Comparison of ENCODE assay signal across 1 cellular context in the genomic region with DNA sequence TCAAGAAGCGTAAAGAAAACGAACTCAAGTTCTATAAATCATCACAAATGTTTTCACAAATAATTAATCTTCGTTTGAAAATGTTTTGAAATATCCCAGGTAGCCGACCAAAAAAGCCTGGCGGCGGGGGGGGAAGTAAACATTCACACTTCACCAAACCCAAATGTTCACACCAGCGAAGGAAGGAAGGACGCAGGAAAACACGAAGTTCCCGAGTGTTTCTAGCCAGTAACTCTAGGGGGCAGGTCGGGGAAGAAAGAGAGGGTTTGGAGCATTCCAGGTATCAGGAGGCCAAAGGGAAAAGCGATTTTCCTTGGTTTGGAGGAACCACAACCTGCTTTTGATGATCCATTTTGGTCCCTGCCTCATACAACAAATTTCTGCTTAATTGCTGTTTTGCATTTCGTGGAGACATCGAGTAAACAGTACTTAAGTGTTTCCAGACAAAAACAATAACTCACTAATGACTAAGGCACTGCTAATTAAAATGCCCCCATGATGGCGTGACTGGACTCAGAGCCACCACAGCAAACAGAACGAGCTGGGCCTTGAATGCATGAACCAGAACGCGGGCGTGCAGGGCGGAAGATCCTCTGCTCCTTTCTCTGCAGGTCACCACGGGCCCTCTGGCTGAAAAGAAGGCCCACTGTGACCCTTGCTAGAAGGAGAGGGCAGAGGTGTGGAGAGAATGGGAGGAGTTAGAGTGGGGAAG.
TF ChIP-seq lines count a peak whose summit lies in the region.

No MANE protein-coding gene starts in this region.

TF ChIP-seq in H1, 55 proteins besides CTCF, POLR2A, EP300 and RAD21:
- TF ChIP-seq NANOG (IDR thresholded peaks at IDR 0.05; ENCODE audit: insufficient read depth, low read depth, low read length, poor library complexity, severe bottlenecking) (no peak), CBX8 (IDR thresholded peaks at IDR 0.05; ENCODE audit: borderline replicate concordance, low read depth, low read length) (no peak), EZH2 (IDR thresholded peaks at IDR 0.05; ENCODE audit: low read depth, low read length, severe bottlenecking) (peak; percentile 69), KDM5A (IDR thresholded peaks at IDR 0.05; ENCODE audit: low read length) (no peak), RNF2 (IDR thresholded peaks at IDR 0.05; ENCODE audit: borderline replicate concordance, low read depth, low read length, missing control alignments, poor library complexity, severe bottlenecking) (peak; percentile 67), EGR1 (IDR thresholded peaks at IDR 0.05; ENCODE audit: borderline replicate concordance, low read depth, low read length) (no peak), TCF12 (IDR thresholded peaks at IDR 0.05; ENCODE audit: low read depth, low read length) (no peak), RXRA (IDR thresholded peaks at IDR 0.05; ENCODE audit: insufficient read depth, low read depth, low read length) (no peak), GTF2F1 (IDR thresholded peaks at IDR 0.05; ENCODE audit: borderline replicate concordance, low read depth, low read length) (no peak)
- TF ChIP-seq, protein P1, sequence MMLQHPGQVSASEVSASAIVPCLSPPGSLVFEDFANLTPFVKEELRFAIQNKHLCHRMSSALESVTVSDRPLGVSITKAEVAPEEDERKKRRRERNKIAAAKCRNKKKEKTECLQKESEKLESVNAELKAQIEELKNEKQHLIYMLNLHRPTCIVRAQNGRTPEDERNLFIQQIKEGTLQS (IDR thresholded peaks at IDR 0.05; ENCODE audit: insufficient read depth, low read depth, low read length), result no peak
